ENCODE assay signal across 14 cellular contexts in genomic region chr11:110453684-110454354, GRCh38.
DNase-seq lines count a peak whose midpoint lies in the region; ATAC-seq lines count a peak whose summit lies in the region.
"Had no signal": no experiment of that assay in that cellular context is flagged by ENCODE, and none has a peak within 500 bp of the region (broad histone marks: within the 10 kb centered on the region; RNA-seq: fewer than 3 reads in every experiment).

No MANE protein-coding gene starts in this region.

- H3K36me3 ChIP-seq in adipocyte (ENCODE audit: control insufficient read depth, insufficient read depth, low read length, severe bottlenecking) = peaks cover 11% of the 10 kb centered on the region

- DNase-seq in adipocyte (ENCODE audit: low read depth) (peak; percentile 27), head of caudate nucleus (no peak), HPDE6-E6E7 (ENCODE audit: extremely low spot score) (no peak), NCI-H146 treated with DMSO at 0.1 percent for 48 hours (lab: John Stamatoyannopoulos, UW; ENCODE audit: unreplicated experiment) (no peak)
- DNase-seq in effector CD4-positive, alpha-beta T cell = no peak
- DNase-seq: DMS79, HCEC 1CT, heart left ventricle, MM.1S had no signal

- no peaks in the 10 kb centered on the region for H3K27me3 ChIP-seq in adipocyte (replicated peaks; ENCODE audit: control insufficient read depth, insufficient read depth, low read length)
- H3K27me3 ChIP-seq: heart left ventricle had no signal

- H3K4me1 ChIP-seq in adipocyte (ENCODE audit: control insufficient read depth, insufficient read depth, low read length) = no peaks in the 10 kb centered on the region

- peak; percentile 80 for ATAC-seq in GM18868 (IDR thresholded peaks at IDR 0.05; ENCODE audit: unreplicated experiment)
- peak; percentile 88 for ATAC-seq in GM21515 (IDR thresholded peaks at IDR 0.05; ENCODE audit: unreplicated experiment)
- ATAC-seq in HG03103 (IDR thresholded peaks at IDR 0.05; ENCODE audit: low read depth, unreplicated experiment) = peak; percentile 81
- ATAC-seq: heart left ventricle, sciatic nerve had no signal

- H3K4me3 ChIP-seq in adipocyte (ENCODE audit: low read length) = no peak overlapping the region
- H3K4me3 ChIP-seq: coronary artery, heart left ventricle had no signal

- intact Hi-C loops in head of caudate nucleus (cut with DNase I) = loop anchor here (10.0 kb wide), 1 partner anchor 991 kb away; no protein-coding TSS in a partner anchor

- H3K9ac ChIP-seq in adipocyte (ENCODE audit: low read length) = no peak overlapping the region

- peaks cover 4% of the 10 kb centered on the region for H3K9me3 ChIP-seq in adipocyte (ENCODE audit: control insufficient read depth, low read length)
- H3K9me3 ChIP-seq: heart left ventricle had no signal
